ENCODE assay signal across 9 cellular contexts in the genomic region with DNA sequence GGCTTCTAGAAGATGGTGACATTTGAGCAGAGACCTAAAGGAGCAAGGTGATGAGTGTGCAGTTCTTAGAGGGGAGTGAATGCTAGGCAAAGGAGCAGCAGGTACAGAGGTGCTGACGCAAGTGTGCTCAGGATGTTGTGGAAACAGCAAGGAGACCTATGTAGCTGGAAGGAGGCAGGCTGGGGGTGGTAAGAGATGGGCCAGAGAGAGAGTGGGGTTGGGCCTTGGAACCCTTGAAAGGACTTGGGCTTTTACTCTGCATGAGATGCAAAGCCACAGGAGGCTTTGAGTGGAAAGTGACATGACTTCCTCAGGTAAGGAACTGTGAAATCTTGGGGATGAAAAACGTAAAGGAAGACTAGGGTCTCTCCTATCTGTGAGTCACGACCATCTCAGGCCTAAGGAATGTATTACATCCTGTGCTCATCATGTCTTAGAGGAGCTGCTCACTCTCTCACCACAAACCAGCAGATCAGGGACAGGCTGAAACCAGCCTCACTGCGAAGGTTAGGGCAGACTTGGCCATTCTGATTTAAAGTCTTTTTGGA.
DNase-seq lines count a peak whose midpoint lies in the region; ATAC-seq, FAIRE-seq and TF ChIP-seq lines count a peak whose summit lies in the region.
"Had no signal": no experiment of that assay in that cellular context is flagged by ENCODE, and none has a peak within 500 bp of the region (broad histone marks: within the 10 kb centered on the region; RNA-seq: fewer than 3 reads in every experiment).

No MANE protein-coding gene starts in this region.

- no peak overlapping the region for H2BK120ac ChIP-seq in H9 (ENCODE audit: low read depth, low read length, poor library complexity, severe bottlenecking)

- H3K9me3 Mint-ChIP-seq in H9, result no peaks in the 10 kb centered on the region
- H3K9me3 Mint-ChIP-seq in activated T-helper 1 cell treated with anti-CD3 and anti-CD28 coated beads, Interleukin-12 subunit alpha, Interleukin-12 subunit beta, Interleukin-2, Interleukin-4 antibody, amounts not matched to agents 30 ng/mL and 10 ng/mL and 1 ng/mL, durations not matched to agents 14 hours and 24 hours and 36 hours, result peaks cover 3% of the 10 kb centered on the region

- H3K27ac ChIP-seq in H9 (ENCODE audit: insufficient read length, low read depth, low read length) (no peak overlapping the region), hepatocyte (peak overlapping the region; percentile 54)

- no peaks in the 10 kb centered on the region for H3K79me1 ChIP-seq in H9 (ENCODE audit: insufficient read depth, low read depth, low read length, poor library complexity, severe bottlenecking)

- H2AFZ ChIP-seq in H9 (ENCODE audit: low read length) (no peak overlapping the region), hepatocyte (no peak overlapping the region)

- H3K56ac ChIP-seq in H9 (ENCODE audit: insufficient read length, low read depth, low read length), result no peak overlapping the region

- no peak overlapping the region; a peak in 1 of 7 replicates for H3K27ac Mint-ChIP-seq in H9
- peak overlapping the region; percentile 93 for H3K27ac Mint-ChIP-seq in activated T-helper 1 cell treated with anti-CD3 and anti-CD28 coated beads, Interleukin-12 subunit alpha, Interleukin-12 subunit beta, Interleukin-2, Interleukin-4 antibody, amounts not matched to agents 30 ng/mL and 10 ng/mL and 1 ng/mL, durations not matched to agents 14 hours and 24 hours and 36 hours

- no peaks in the 10 kb centered on the region for H3K4me1 ChIP-seq in H9 (ENCODE audit: insufficient read depth, low read length)
- H3K4me1 ChIP-seq in hepatocyte (ENCODE audit: insufficient read depth), result peaks cover 16% of the 10 kb centered on the region

- H3K4me2 ChIP-seq in H9 (ENCODE audit: insufficient read depth, insufficient read length, low read length) (no peak overlapping the region), hepatocyte (no peak overlapping the region)

- no peaks in the 10 kb centered on the region for H3K36me3 ChIP-seq in hepatocyte (replicated peaks; ENCODE audit: insufficient read depth, low read depth)

- H2BK20ac ChIP-seq in H9 (ENCODE audit: low read depth, low read length, poor library complexity, severe bottlenecking), result no peak overlapping the region

- no peak overlapping the region for H3K23ac ChIP-seq in H9 (ENCODE audit: insufficient read length, low read depth, low read length)

- H4K5ac ChIP-seq in H9 (ENCODE audit: insufficient read length, low read depth, low read length), result no peak overlapping the region

- no peak overlapping the region for H3K9ac ChIP-seq in H9 (ENCODE audit: extremely low read depth, insufficient read length, low read length)

- intact Hi-C loops in activated T-helper 1 cell treated with anti-CD3 and anti-CD28 coated beads, Interleukin-12 subunit alpha, Interleukin-12 subunit beta, Interleukin-2, Interleukin-4 antibody, amounts not matched to agents 30 ng/mL and 10 ng/mL and 1 ng/mL, durations not matched to agents 14 hours and 24 hours and 36 hours (cut with micrococcal nuclease), result loop anchor here (5.0 kb wide), 1 partner anchor 33 kb away; no protein-coding TSS in a partner anchor

- no peak overlapping the region for H4K8ac ChIP-seq in H9 (replicated peaks; ENCODE audit: insufficient read length, low read depth, low read length)

- no peaks in the 10 kb centered on the region for H3K27me3 ChIP-seq in H9 (ENCODE audit: insufficient read depth, low read length)
- H3K27me3 ChIP-seq in hepatocyte, result no peaks in the 10 kb centered on the region

- H3K4me3 ChIP-seq in AG10803 (ENCODE audit: low read length) (no peak overlapping the region), hepatocyte (no peak overlapping the region)

- peaks cover 2% of the 10 kb centered on the region for H3K27me3 Mint-ChIP-seq in H9 (ENCODE audit: low read depth)
- peaks cover 2% of the 10 kb centered on the region for H3K27me3 Mint-ChIP-seq in activated T-helper 1 cell treated with anti-CD3 and anti-CD28 coated beads, Interleukin-12 subunit alpha, Interleukin-12 subunit beta, Interleukin-2, Interleukin-4 antibody, amounts not matched to agents 30 ng/mL and 10 ng/mL and 1 ng/mL, durations not matched to agents 14 hours and 24 hours and 36 hours (ENCODE audit: insufficient read depth)

- H3K14ac ChIP-seq in H9 (ENCODE audit: insufficient read depth, low read length), result 0 out of 2 replicates have a peak overlapping the region, but pooled peaks have one; percentile 12

- H2BK5ac ChIP-seq in H9 (ENCODE audit: insufficient read length, low read length), result no peak overlapping the region

- TF ChIP-seq CTCF in AG10803 (conservative IDR thresholded peaks at IDR 0.05; ENCODE audit: low read length), result no peak
- TF ChIP-seq CTCF in H9 (conservative IDR thresholded peaks at IDR 0.05), result no peak
- no peak for TF ChIP-seq CTCF in hepatocyte (IDR thresholded peaks at IDR 0.05; ENCODE audit: poor library complexity)
- no peak for TF ChIP-seq CTCF in D721Med (IDR thresholded peaks at IDR 0.05; ENCODE audit: insufficient read depth, missing control alignments)

- WGBS in H9 (ENCODE audit: extremely low coverage, insufficient read length, low lambda C conversion rate), result no CpG with 5 or more reads among the region's 4 CpGs
- WGBS in hepatocyte (ENCODE audit: low lambda C conversion rate, missing lambda C conversion rate), result 27% methylated on average over 4 of the region's 4 CpGs

- no peak for ATAC-seq in HG03175 (IDR thresholded peaks at IDR 0.05; ENCODE audit: unreplicated experiment)

- in situ Hi-C loops in KBM-7 (cut with MboI; ENCODE audit: low pct_unique_long_range_greater_than_20kb, low sequenced_read_pairs), result no loop called here

- H2BK15ac ChIP-seq in H9 (ENCODE audit: low read depth, low read length), result no peak overlapping the region

- FAIRE-seq in D721Med (lab: Jason Lieb, UNC), result no peak

- no peaks in the 10 kb centered on the region for H3K23me2 ChIP-seq in H9 (ENCODE audit: insufficient read length, low read depth, low read length, poor library complexity, severe bottlenecking)

- peaks cover 12 to 21% of the 10 kb centered on the region in 2 experiments for H3K4me1 Mint-ChIP-seq in H9
- peaks cover 85% of the 10 kb centered on the region for H3K4me1 Mint-ChIP-seq in activated T-helper 1 cell treated with anti-CD3 and anti-CD28 coated beads, Interleukin-12 subunit alpha, Interleukin-12 subunit beta, Interleukin-2, Interleukin-4 antibody, amounts not matched to agents 30 ng/mL and 10 ng/mL and 1 ng/mL, durations not matched to agents 14 hours and 24 hours and 36 hours (ENCODE audit: low read depth)

- no peaks in the 10 kb centered on the region; a peak in 1 of 7 replicates for H3K36me3 Mint-ChIP-seq in H9 (ENCODE audit: insufficient read depth in 1 of 3, low read depth in 3 of 3)
- peaks cover 50% of the 10 kb centered on the region for H3K36me3 Mint-ChIP-seq in activated T-helper 1 cell treated with anti-CD3 and anti-CD28 coated beads, Interleukin-12 subunit alpha, Interleukin-12 subunit beta, Interleukin-2, Interleukin-4 antibody, amounts not matched to agents 30 ng/mL and 10 ng/mL and 1 ng/mL, durations not matched to agents 14 hours and 24 hours and 36 hours (ENCODE audit: low read depth)

- H2BK12ac ChIP-seq in H9 (ENCODE audit: insufficient read length, low read depth, low read length), result no peak overlapping the region

- no peaks in the 10 kb centered on the region for H3K9me2 ChIP-seq in hepatocyte (replicated peaks; ENCODE audit: insufficient read depth)

- H4K91ac ChIP-seq in H9 (ENCODE audit: insufficient read length, low read depth, low read length), result no peak overlapping the region

- DNase-seq in AG10803 (ENCODE audit: low read depth) (peak; percentile 91), H9 (no peak), hepatocyte (ENCODE audit: low spot score) (peak; percentile 38), D721Med (ENCODE audit: insufficient read length, low spot score) (no peak), KBM-7 (no peak), NCI-H187 (lab: John Stamatoyannopoulos, UW) (no peak)
- peak; percentile 32 for DNase-seq in activated T-helper 1 cell treated with anti-CD3 and anti-CD28 coated beads, Interleukin-12 subunit alpha, Interleukin-12 subunit beta, Interleukin-2, Interleukin-4 antibody, amounts not matched to agents 30 ng/mL and 10 ng/mL and 1 ng/mL, durations not matched to agents 14 hours and 24 hours and 36 hours (ENCODE audit: low spot score)
- DNase-seq: left cardiac atrium had no signal

- H2AK5ac ChIP-seq in H9 (ENCODE audit: insufficient read length, low read length), result no peak overlapping the region

- no peak overlapping the region for H3T11ph ChIP-seq in H9 (ENCODE audit: low read length)

- no peak overlapping the region for H3K4me3 Mint-ChIP-seq in H9
- peak overlapping the region; percentile 13 for H3K4me3 Mint-ChIP-seq in activated T-helper 1 cell treated with anti-CD3 and anti-CD28 coated beads, Interleukin-12 subunit alpha, Interleukin-12 subunit beta, Interleukin-2, Interleukin-4 antibody, amounts not matched to agents 30 ng/mL and 10 ng/mL and 1 ng/mL, durations not matched to agents 14 hours and 24 hours and 36 hours

- H3K4ac ChIP-seq in H9 (ENCODE audit: low read depth, low read length), result no peak overlapping the region

- H3K79me2 ChIP-seq in H9 (ENCODE audit: insufficient read depth, low read length), result no peaks in the 10 kb centered on the region
- H3K79me2 ChIP-seq in hepatocyte, result peaks cover 16% of the 10 kb centered on the region

- H3K9me3 ChIP-seq in H9 (ENCODE audit: control insufficient read depth, low read depth, low read length) (no peaks in the 10 kb centered on the region), hepatocyte (ENCODE audit: low read depth) (no peaks in the 10 kb centered on the region)

- no peaks in the 10 kb centered on the region for H4K20me1 ChIP-seq in H9 (ENCODE audit: control insufficient read depth, insufficient read depth, insufficient read length)
- H4K20me1 ChIP-seq in hepatocyte (ENCODE audit: insufficient read depth, poor library complexity, severe bottlenecking), result no peaks in the 10 kb centered on the region

- no peak overlapping the region for H3K18ac ChIP-seq in H9 (ENCODE audit: insufficient read length, low read depth, low read length)

Comparison
In these comparisons a context has a peak if more than half of its experiments do, and no peak if none do; other contexts are left out.
1. DNase-seq: peak in AG10803 (single experiment), activated T-helper 1 cell treated with anti-CD3 and anti-CD28 coated beads, Interleukin-12 subunit alpha, Interleukin-12 subunit beta, Interleukin-2, Interleukin-4 antibody, amounts not matched to agents 30 ng/mL and 10 ng/mL and 1 ng/mL, durations not matched to agents 14 hours and 24 hours and 36 hours (single experiment) and hepatocyte (single experiment); none in H9 (single experiment), D721Med (single experiment), KBM-7 (single experiment) and NCI-H187 (0 of 2).